ENCODE assay signal across 2 cellular contexts in the genomic region with DNA sequence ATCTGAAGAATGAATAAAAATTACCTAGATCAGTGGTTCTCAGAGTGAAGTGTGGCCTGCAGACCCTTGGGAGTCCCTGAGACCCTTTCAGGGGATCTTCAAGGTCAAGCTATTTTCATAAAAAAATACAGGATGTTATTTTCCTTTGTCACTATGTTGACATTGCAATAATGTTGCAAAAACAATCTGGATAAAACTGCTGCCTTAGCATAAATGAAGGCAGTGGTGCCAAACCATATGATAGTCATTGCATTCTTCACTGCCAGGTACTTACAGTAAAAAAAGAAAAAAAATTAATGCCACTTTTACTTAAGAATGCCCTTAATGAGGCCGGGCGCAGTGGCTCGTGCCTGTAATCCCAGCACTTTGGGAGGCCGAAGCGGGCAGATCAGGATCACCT.
TF ChIP-seq lines count a peak whose summit lies in the region.

No MANE protein-coding gene starts in this region.

TF ChIP-seq in IMR-90, 13 proteins besides CTCF, POLR2A, EP300 and RAD21:
- TF ChIP-seq BHLHE40 (IDR thresholded peaks at IDR 0.05; ENCODE audit: low read depth, low read length) (no peak), MAFK (IDR thresholded peaks at IDR 0.05; ENCODE audit: low read depth, low read length) (peak; percentile 78)

TF ChIP-seq in H1, 55 proteins besides CTCF, POLR2A, EP300 and RAD21:
- TF ChIP-seq NRF1 (IDR thresholded peaks at IDR 0.05; ENCODE audit: low read depth, low read length) (no peak), EGR1 (IDR thresholded peaks at IDR 0.05; ENCODE audit: borderline replicate concordance, low read depth, low read length) (no peak), MAFK (IDR thresholded peaks at IDR 0.05; ENCODE audit: low read depth, low read length) (peak; percentile 24; the same call in 1 of the 2 replicates), TEAD4 (IDR thresholded peaks at IDR 0.05; ENCODE audit: low read depth, low read length) (no peak)
